In the genomic region with DNA sequence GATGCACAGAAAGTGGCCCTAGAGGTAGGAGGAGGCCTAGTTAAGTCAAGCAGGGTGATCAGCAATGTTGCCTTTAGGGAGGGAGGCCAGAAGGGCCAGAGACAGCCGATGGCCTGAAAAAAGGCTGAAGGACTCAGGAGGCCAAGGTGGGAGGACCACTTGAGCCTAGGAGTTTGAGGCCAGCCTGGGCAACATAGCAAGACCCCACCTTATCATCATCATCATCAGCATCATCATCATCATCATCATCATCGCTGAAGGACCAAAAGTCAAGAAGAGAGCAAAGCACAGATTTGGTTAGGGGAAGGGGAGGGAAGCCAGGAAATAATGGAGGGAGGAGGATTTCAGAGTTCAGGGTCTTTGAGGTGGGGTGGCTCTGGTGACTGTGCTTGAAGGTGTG, we compare ENCODE assay signal across 21 cellular contexts.
"Had no signal": no experiment of that assay in that cellular context is flagged by ENCODE, and none has a peak within 500 bp of the region (broad histone marks: within the 10 kb centered on the region; RNA-seq: fewer than 3 reads in every experiment).

No MANE protein-coding gene starts in this region.

- H3K27ac ChIP-seq: foreskin keratinocyte, pancreas, SJSA1, suprapubic skin had no signal

- DNase-seq: activated CD4-positive, alpha-beta memory T cell treated with anti-CD3 and anti-CD28 coated beads, Interleukin-2, amount 10 ng/mL, durations not matched to agents 7 days and 5 days; activated CD4-positive, alpha-beta T cell treated with anti-CD3 and anti-CD28 coated beads for 48 hours; anterior cingulate cortex; effector CD8-positive, alpha-beta T cell; foreskin keratinocyte; kidney glomerular epithelial cell; left ventricle myocardium superior; midbrain; pancreas; psoas muscle; stimulated activated CD4-positive, alpha-beta T cell treated with anti-CD3 and anti-CD28 coated beads, Interleukin-12 subunit alpha, Interleukin-12 subunit beta, amount 100 ng/mL, for 4 hours; stimulated activated CD4-positive, alpha-beta T cell treated with anti-CD3 and anti-CD28 coated beads, Interleukin-4, amount 100 ng/mL, for 4 hours had no signal

- ATAC-seq: foreskin keratinocyte, left ventricle myocardium superior, pancreas, psoas muscle had no signal

- FAIRE-seq: pancreas had no signal

- H3K36me3 ChIP-seq: pancreas, right atrium auricular region, SJSA1, suprapubic skin, tibial nerve had no signal

- H3K4me3 ChIP-seq: pancreas, psoas muscle, right atrium auricular region, SJSA1, suprapubic skin, tibial nerve had no signal

- H3K4me1 Mint-ChIP-seq: nephron had no signal

- H3K9me3 ChIP-seq: pancreas, psoas muscle, SJSA1, suprapubic skin had no signal

- H3K27me3 ChIP-seq: pancreas, right atrium auricular region, SJSA1, suprapubic skin, tibial nerve had no signal

- H3K27ac Mint-ChIP-seq: activated CD4-positive, alpha-beta memory T cell treated with anti-CD3 and anti-CD28 coated beads, Interleukin-2, amount 10 ng/mL, durations not matched to agents 7 days and 5 days; activated T-helper 1 cell treated with anti-CD3 and anti-CD28 coated beads, Interleukin-12 subunit alpha, Interleukin-12 subunit beta, Interleukin-2, Interleukin-4 antibody, amounts not matched to agents 30 ng/mL and 10 ng/mL and 1 ng/mL, durations not matched to agents 14 hours and 24 hours and 36 hours; brain; dendritic cell treated with granulocyte-macrophage colony-stimulating factor and Interleukin-4, amounts not matched to agents 40 ng/mL and 50 ng/mL, for 4 days; nephron; stimulated activated naive CD8-positive, alpha-beta T cell treated with anti-CD3 and anti-CD28 coated beads, Interleukin-15, Interleukin-2, amounts not matched to agents 100 ng/mL and 50 ng/mL, for 24 hours had no signal

- H3K4me3 Mint-ChIP-seq: activated CD4-positive, alpha-beta memory T cell treated with anti-CD3 and anti-CD28 coated beads, Interleukin-2, amount 10 ng/mL, durations not matched to agents 7 days and 5 days; activated T-helper 1 cell treated with anti-CD3 and anti-CD28 coated beads, Interleukin-12 subunit alpha, Interleukin-12 subunit beta, Interleukin-2, Interleukin-4 antibody, amounts not matched to agents 30 ng/mL and 10 ng/mL and 1 ng/mL, durations not matched to agents 14 hours and 24 hours and 36 hours; brain; dendritic cell treated with granulocyte-macrophage colony-stimulating factor and Interleukin-4, amounts not matched to agents 40 ng/mL and 50 ng/mL, for 4 days; nephron; stimulated activated naive CD8-positive, alpha-beta T cell treated with anti-CD3 and anti-CD28 coated beads, Interleukin-15, Interleukin-2, amounts not matched to agents 100 ng/mL and 50 ng/mL, for 24 hours had no signal

- H3K4me1 ChIP-seq: pancreas had no signal
